In genomic region chr12:38907171-38907923, GRCh38 we compare ENCODE assay signal across 8 cellular contexts. TPM values are rescaled to one million over a fixed set of nuclear protein-coding genes. Genes with fewer than 3 reads are reported as not detected.
DNase-seq lines count a peak whose midpoint lies in the region; FAIRE-seq and TF ChIP-seq lines count a peak whose summit lies in the region.

No MANE protein-coding gene starts in this region.

- peak overlapping the region; percentile 90 for H3K27ac Mint-ChIP-seq in progenitor cell of endocrine pancreas

- no peak for DNase-seq in RCC 7860 (ENCODE audit: low spot score)
- no peak for DNase-seq in esophagus muscularis mucosa (ENCODE audit: extremely low spot score)
- DNase-seq in progenitor cell of endocrine pancreas (ENCODE audit: low spot score, unreplicated experiment) = no peak
- no peak for DNase-seq in stimulated activated CD4-positive, alpha-beta T cell treated with anti-CD3 and anti-CD28 coated beads, Interleukin-2, amount 100 ng/mL, for 48 hours
- DNase-seq in SW480 (ENCODE audit: low spot score) = no peak
- DNase-seq in activated CD4-positive, alpha-beta T cell treated with anti-CD3 and anti-CD28 coated beads, Interleukin-2, amount 50 U/mL, for 4 hours = no peak
- no peak for DNase-seq in NK-92 (lab: John Stamatoyannopoulos, UW; ENCODE audit: unreplicated experiment)

- peaks cover 16% of the 10 kb centered on the region for H3K4me1 Mint-ChIP-seq in progenitor cell of endocrine pancreas (ENCODE audit: low read depth)

- H3K27ac ChIP-seq in esophagus muscularis mucosa (replicated peaks in 1 of 4) = peak overlapping the region; percentile 90 to 98 (median 92)

- no peak for TF ChIP-seq CTCF in esophagus muscularis mucosa (IDR thresholded peaks at IDR 0.05)
- no peak for TF ChIP-seq CTCF in progenitor cell of endocrine pancreas (IDR thresholded peaks at IDR 0.05; ENCODE audit: unreplicated experiment)

- H3K4me1 ChIP-seq in esophagus muscularis mucosa = peaks cover 4 to 38% (median 27%) of the 10 kb centered on the region in 4 donors

- TF ChIP-seq POLR2A in esophagus muscularis mucosa (IDR thresholded peaks at IDR 0.05; ENCODE audit: low read depth) = no peak

- no peaks in the 10 kb centered on the region for H3K36me3 ChIP-seq in esophagus muscularis mucosa

- TF ChIP-seq EP300 in esophagus muscularis mucosa (IDR thresholded peaks at IDR 0.05) = no peak

- peaks cover 24% of the 10 kb centered on the region for H3K27me3 Mint-ChIP-seq in progenitor cell of endocrine pancreas

- FAIRE-seq in RCC 7860 (lab: Jason Lieb, UNC) = peak; percentile 44

- H3K27me3 ChIP-seq in esophagus muscularis mucosa = no peaks in the 10 kb centered on the region

- 71% methylated on average over 6 of the region's 6 CpGs for WGBS in esophagus muscularis mucosa

- H3K4me3 Mint-ChIP-seq in progenitor cell of endocrine pancreas (ENCODE audit: low read depth) = peak overlapping the region; percentile 87

- intact Hi-C loops in esophagus muscularis mucosa (cut with DNase I) = loop anchor here (5.0 to 10.0 kb wide), 2 partner anchors 197 to 590 kb away; partner anchors contain the start of gene ALG10B

- no peaks in the 10 kb centered on the region for H3K36me3 Mint-ChIP-seq in progenitor cell of endocrine pancreas (ENCODE audit: insufficient read depth)

- H3K9me3 ChIP-seq in esophagus muscularis mucosa = no peaks in the 10 kb centered on the region

- H3K9me3 Mint-ChIP-seq in progenitor cell of endocrine pancreas (ENCODE audit: low read depth) = no peaks in the 10 kb centered on the region

- peak overlapping the region; percentile 92 for H3K4me3 ChIP-seq in GM08714 (ENCODE audit: low read length)
- peak overlapping the region; percentile 73 to 86 (median 80) for H3K4me3 ChIP-seq in esophagus muscularis mucosa

RNA-seq across cellular contexts. Expression of gene CPNE8, which starts 2.0 kb away (rescaled TPM):
- total RNA-seq in esophagus muscularis mucosa (10 to 100 TPM; 12.8 to 34.0 (median 21.3) TPM), progenitor cell of endocrine pancreas (1.7 and 3.2 TPM in 2 replicates)
